In genomic region chr2:80429251-80429650, GRCh38 we compare ENCODE assay signal across 24 cellular contexts.
"Had no signal": no experiment of that assay in that cellular context is flagged by ENCODE, and none has a peak within 500 bp of the region (broad histone marks: within the 10 kb centered on the region; RNA-seq: fewer than 3 reads in every experiment).

No MANE protein-coding gene starts in this region.

- DNase-seq: activated CD4-positive, CD25-positive, alpha-beta regulatory T cell treated with anti-CD3 and anti-CD28 coated beads, Interleukin-2, amount 50 U/mL, for 72 hours; activated CD8-positive, alpha-beta memory T cell treated with anti-CD3 and anti-CD28 coated beads for 24 hours; activated CD8-positive, alpha-beta memory T cell treated with anti-CD3 and anti-CD28 coated beads, Interleukin-2, amount 50 U/mL, for 48 hours; activated effector memory CD4-positive, alpha-beta T cell treated with Interleukin-2 at 50 U/mL for 16 hours; activated naive CD4-positive, alpha-beta T cell treated with anti-CD3 and anti-CD28 coated beads, Interleukin-2, amount 10 ng/mL, durations not matched to agents 7 days and 5 days; activated naive CD8-positive, alpha-beta T cell treated with anti-CD3 and anti-CD28 coated beads, Interleukin-2, amount 50 U/mL, for 24 hours; activated T-cell treated with anti-CD3 and anti-CD28 coated beads, Interleukin-2, amount 50 U/mL, for 48 hours; anterior cingulate cortex; brain microvascular endothelial cell; central memory CD4-positive, alpha-beta T cell; dorsolateral prefrontal cortex; foreskin keratinocyte; hypothalamus; lower lobe of right lung; midbrain; nephron progenitor cell; occipital lobe; stimulated activated CD4-positive, alpha-beta T cell treated with anti-CD3 and anti-CD28 coated beads, Interleukin-2, amount 100 ng/mL, for 24 hours; stimulated activated naive CD8-positive, alpha-beta T cell treated with anti-CD3 and anti-CD28 coated beads, Interleukin-15, Interleukin-2, amounts not matched to agents 100 U/mL and 50 U/mL, for 24 hours; substantia nigra; tibial artery had no signal

- H3K27me3 ChIP-seq: brain microvascular endothelial cell, dorsolateral prefrontal cortex, foreskin keratinocyte, right atrium auricular region, tibial artery had no signal

- H3K4me3 ChIP-seq: dorsolateral prefrontal cortex, lower lobe of right lung, right atrium auricular region, tibial artery had no signal

- H3K27me3 Mint-ChIP-seq: activated naive CD4-positive, alpha-beta T cell treated with anti-CD3 and anti-CD28 coated beads, Interleukin-2, amount 10 ng/mL, durations not matched to agents 7 days and 5 days; activated naive CD8-positive, alpha-beta T cell treated with anti-CD3 and anti-CD28 coated beads, Interleukin-2, amount 50 U/mL, for 24 hours had no signal

- H3K36me3 ChIP-seq: brain microvascular endothelial cell, lower lobe of right lung, right atrium auricular region, tibial artery had no signal

- H3K27ac Mint-ChIP-seq: activated naive CD4-positive, alpha-beta T cell treated with anti-CD3 and anti-CD28 coated beads, Interleukin-2, amount 10 ng/mL, durations not matched to agents 7 days and 5 days; activated naive CD8-positive, alpha-beta T cell treated with anti-CD3 and anti-CD28 coated beads, Interleukin-2, amount 50 U/mL, for 24 hours; nephron progenitor cell; T-helper 1 cell treated with Interleukin-12 subunit alpha and Interleukin-12 subunit beta and Interleukin-4 antibody, amounts not matched to agents 30 μg/mL and 1 μg/mL, for 36 hours had no signal

- H3K36me3 Mint-ChIP-seq: activated naive CD4-positive, alpha-beta T cell treated with anti-CD3 and anti-CD28 coated beads, Interleukin-2, amount 10 ng/mL, durations not matched to agents 7 days and 5 days had no signal

- H3K9me3 Mint-ChIP-seq: T-helper 1 cell treated with Interleukin-12 subunit alpha and Interleukin-12 subunit beta and Interleukin-4 antibody, amounts not matched to agents 30 μg/mL and 1 μg/mL, for 36 hours had no signal

- H3K4me1 Mint-ChIP-seq: activated naive CD4-positive, alpha-beta T cell treated with anti-CD3 and anti-CD28 coated beads, Interleukin-2, amount 10 ng/mL, durations not matched to agents 7 days and 5 days; activated naive CD8-positive, alpha-beta T cell treated with anti-CD3 and anti-CD28 coated beads, Interleukin-2, amount 50 U/mL, for 24 hours had no signal

- H3K9me3 ChIP-seq: lower lobe of right lung, right atrium auricular region, tibial artery had no signal

- H3K27ac ChIP-seq: brain microvascular endothelial cell, dorsolateral prefrontal cortex, epithelial cell of prostate, foreskin keratinocyte, lower lobe of right lung, right atrium auricular region, tibial artery had no signal

- H3K4me1 ChIP-seq: foreskin keratinocyte, lower lobe of right lung, right atrium auricular region, tibial artery had no signal

- H3K4me3 Mint-ChIP-seq: activated naive CD4-positive, alpha-beta T cell treated with anti-CD3 and anti-CD28 coated beads, Interleukin-2, amount 10 ng/mL, durations not matched to agents 7 days and 5 days; activated naive CD8-positive, alpha-beta T cell treated with anti-CD3 and anti-CD28 coated beads, Interleukin-2, amount 50 U/mL, for 24 hours; nephron progenitor cell; T-helper 1 cell treated with Interleukin-12 subunit alpha and Interleukin-12 subunit beta and Interleukin-4 antibody, amounts not matched to agents 30 μg/mL and 1 μg/mL, for 36 hours had no signal

- ATAC-seq: activated naive CD8-positive, alpha-beta T cell treated with anti-CD3 and anti-CD28 coated beads, Interleukin-2, amount 50 U/mL, for 24 hours; foreskin keratinocyte; lower lobe of right lung; stimulated activated naive CD8-positive, alpha-beta T cell treated with anti-CD3 and anti-CD28 coated beads, Interleukin-15, Interleukin-2, amounts not matched to agents 100 U/mL and 50 U/mL, for 24 hours had no signal
